ENCODE assay signal across 25 cellular contexts in the genomic region with DNA sequence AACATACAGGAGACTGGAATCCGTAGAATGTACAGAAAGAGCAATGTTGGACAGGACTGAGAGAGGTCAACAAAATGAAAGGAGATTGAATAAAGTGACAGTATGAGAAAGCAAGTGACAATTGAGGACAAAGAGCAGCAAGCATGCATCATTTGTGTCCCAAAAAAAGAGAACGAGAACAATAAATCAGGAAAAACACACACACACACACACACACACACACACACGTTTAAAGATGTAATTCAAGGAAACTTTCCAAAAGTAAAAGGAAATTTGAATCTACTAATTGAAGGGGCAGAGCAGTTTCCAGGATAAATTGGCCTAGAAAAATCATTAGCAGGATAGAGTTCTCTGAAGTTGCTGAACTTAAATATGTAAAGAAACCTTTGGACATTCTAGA. TPM values are rescaled to one million over a fixed set of nuclear protein-coding genes. Genes with fewer than 3 reads are reported as not detected.
DNase-seq lines count a peak whose midpoint lies in the region; ATAC-seq and TF ChIP-seq lines count a peak whose summit lies in the region.
"Had no signal": no experiment of that assay in that cellular context is flagged by ENCODE, and none has a peak within 500 bp of the region (broad histone marks: within the 10 kb centered on the region; RNA-seq: fewer than 3 reads in every experiment).

No MANE protein-coding gene starts in this region.

- no peak for TF ChIP-seq POLR2A in vagina (IDR thresholded peaks at IDR 0.05)

- no peaks in the 10 kb centered on the region for H3K9me2 ChIP-seq in DOHH2 (replicated peaks; ENCODE audit: control insufficient read depth, low read length)

- H3K9me3 Mint-ChIP-seq in T-helper 1 cell treated with Interleukin-12 subunit alpha and Interleukin-12 subunit beta and Interleukin-4 antibody, amounts not matched to agents 30 μg/mL and 1 μg/mL, for 36 hours, result no peaks in the 10 kb centered on the region
- no peaks in the 10 kb centered on the region for H3K9me3 Mint-ChIP-seq in activated naive CD8-positive, alpha-beta T cell treated with anti-CD3 and anti-CD28 coated beads for 36 hours
- H3K9me3 Mint-ChIP-seq in natural killer cell, result no peaks in the 10 kb centered on the region
- H3K9me3 Mint-ChIP-seq: activated T-helper 17 cell treated with anti-CD3 and anti-CD28 coated beads, Interleukin-2, amount 50 U/mL, for 72 hours; type B pancreatic cell had no signal

- intact Hi-C loops in natural killer cell (cut with micrococcal nuclease) (no loop called here), vagina (cut with DNase I) (no loop called here)

- peaks cover 20% of the 10 kb centered on the region for H3K36me3 ChIP-seq in DOHH2 (ENCODE audit: control insufficient read depth, low read length)
- no peaks in the 10 kb centered on the region for H3K36me3 ChIP-seq in vagina
- H3K36me3 ChIP-seq: Peyer's patch had no signal

- peak overlapping the region; percentile 75 for H3K4me2 ChIP-seq in DOHH2 (ENCODE audit: low read length)
- H3K4me2 ChIP-seq: KMS-11 had no signal

- H3K27me3 Mint-ChIP-seq in T-helper 1 cell treated with Interleukin-12 subunit alpha and Interleukin-12 subunit beta and Interleukin-4 antibody, amounts not matched to agents 30 μg/mL and 1 μg/mL, for 36 hours (ENCODE audit: low read depth), result no peaks in the 10 kb centered on the region
- no peaks in the 10 kb centered on the region for H3K27me3 Mint-ChIP-seq in activated naive CD8-positive, alpha-beta T cell treated with anti-CD3 and anti-CD28 coated beads for 36 hours
- H3K27me3 Mint-ChIP-seq in natural killer cell (ENCODE audit: low read depth in 2 of 2), result no peaks in the 10 kb centered on the region
- H3K27me3 Mint-ChIP-seq: activated CD4-positive, alpha-beta T cell treated with anti-CD3 and anti-CD28 coated beads, Interleukin-2, amount 10 ng/mL, durations not matched to agents 24 days and 14 days; activated T-helper 17 cell treated with anti-CD3 and anti-CD28 coated beads, Interleukin-2, amount 50 U/mL, for 72 hours; brain; type B pancreatic cell had no signal

- peak overlapping the region; percentile 45 for H3K27ac Mint-ChIP-seq in T-helper 1 cell treated with Interleukin-12 subunit alpha and Interleukin-12 subunit beta and Interleukin-4 antibody, amounts not matched to agents 30 μg/mL and 1 μg/mL, for 36 hours
- peak overlapping the region; percentile 26 for H3K27ac Mint-ChIP-seq in activated naive CD8-positive, alpha-beta T cell treated with anti-CD3 and anti-CD28 coated beads for 36 hours
- H3K27ac Mint-ChIP-seq in natural killer cell, result peak overlapping the region; percentile 35 to 44
- H3K27ac Mint-ChIP-seq: activated CD4-positive, alpha-beta T cell treated with anti-CD3 and anti-CD28 coated beads, Interleukin-2, amount 10 ng/mL, durations not matched to agents 24 days and 14 days; activated T-helper 17 cell treated with anti-CD3 and anti-CD28 coated beads, Interleukin-2, amount 50 U/mL, for 72 hours; type B pancreatic cell had no signal

- no peaks in the 10 kb centered on the region for H3K27me3 ChIP-seq in DOHH2 (ENCODE audit: control insufficient read depth, low read length)
- no peaks in the 10 kb centered on the region for H3K27me3 ChIP-seq in vagina
- H3K27me3 ChIP-seq: foreskin keratinocyte, heart right ventricle, Peyer's patch had no signal

- no peaks in the 10 kb centered on the region for H4K20me1 ChIP-seq in DOHH2 (ENCODE audit: control insufficient read depth, insufficient read depth, low read depth, low read length)

- peaks cover 7% of the 10 kb centered on the region; the same call in 1 of the 2 replicates for H3F3A ChIP-seq in DOHH2 (ENCODE audit: control insufficient read depth, insufficient read depth)

- H3K27ac ChIP-seq in DOHH2 (ENCODE audit: low read depth, low read length) (peak overlapping the region; percentile 79), vagina (no peak overlapping the region)
- H3K27ac ChIP-seq: 22Rv1, foreskin keratinocyte, KMS-11, Peyer's patch had no signal

- TF ChIP-seq CTCF in DOHH2 (IDR thresholded peaks at IDR 0.05; ENCODE audit: low read depth, low read length, poor library complexity, severe bottlenecking) (no peak), natural killer cell (IDR thresholded peaks at IDR 0.05) (no peak), vagina (IDR thresholded peaks at IDR 0.05) (no peak)

- DNase-seq in T-helper 1 cell, result no peak
- DNase-seq in activated naive CD8-positive, alpha-beta T cell treated with anti-CD3 and anti-CD28 coated beads for 36 hours, result no peak
- DNase-seq in natural killer cell, result no peak
- no peak for DNase-seq in NCI-H1694 treated with DMSO at 0.1 percent for 48 hours (lab: John Stamatoyannopoulos, UW)
- DNase-seq in vagina (ENCODE audit: extremely low spot score in 2 of 2), result no peak
- DNase-seq: activated CD4-positive, alpha-beta T cell treated with anti-CD3 and anti-CD28 coated beads, Interleukin-2, amount 10 ng/mL, durations not matched to agents 24 days and 14 days; DMS79 treated with DMSO at 0.1 percent for 48 hours; effector CD4-positive, alpha-beta T cell; foreskin keratinocyte; heart right ventricle; left cardiac atrium; NCI-H146; NCI-H510A; Peyer's patch; posterior cingulate gyrus; stimulated activated CD4-positive, alpha-beta T cell treated with anti-CD3 and anti-CD28 coated beads, Interleukin-15, amount 100 ng/mL, for 24 hours had no signal

- H3K4me3 Mint-ChIP-seq in T-helper 1 cell treated with Interleukin-12 subunit alpha and Interleukin-12 subunit beta and Interleukin-4 antibody, amounts not matched to agents 30 μg/mL and 1 μg/mL, for 36 hours, result no peak overlapping the region
- H3K4me3 Mint-ChIP-seq in activated naive CD8-positive, alpha-beta T cell treated with anti-CD3 and anti-CD28 coated beads for 36 hours, result no peak overlapping the region
- H3K4me3 Mint-ChIP-seq in natural killer cell, result no peak overlapping the region
- H3K4me3 Mint-ChIP-seq: activated CD4-positive, alpha-beta T cell treated with anti-CD3 and anti-CD28 coated beads, Interleukin-2, amount 10 ng/mL, durations not matched to agents 24 days and 14 days; activated T-helper 17 cell treated with anti-CD3 and anti-CD28 coated beads, Interleukin-2, amount 50 U/mL, for 72 hours; brain; type B pancreatic cell had no signal

- H3K4me3 ChIP-seq in DOHH2 (ENCODE audit: low read length), result peak overlapping the region; percentile 55
- no peak overlapping the region for H3K4me3 ChIP-seq in vagina
- H3K4me3 ChIP-seq: heart right ventricle, Peyer's patch had no signal

- H3K4me1 ChIP-seq in DOHH2 (ENCODE audit: control insufficient read depth, low read length), result peaks cover 31% of the 10 kb centered on the region
- no peaks in the 10 kb centered on the region for H3K4me1 ChIP-seq in vagina
- H3K4me1 ChIP-seq: foreskin keratinocyte, Peyer's patch had no signal

- H3K4me1 Mint-ChIP-seq in T-helper 1 cell treated with Interleukin-12 subunit alpha and Interleukin-12 subunit beta and Interleukin-4 antibody, amounts not matched to agents 30 μg/mL and 1 μg/mL, for 36 hours (ENCODE audit: low read depth), result peaks cover 11% of the 10 kb centered on the region
- H3K4me1 Mint-ChIP-seq in activated naive CD8-positive, alpha-beta T cell treated with anti-CD3 and anti-CD28 coated beads for 36 hours, result peaks cover 18% of the 10 kb centered on the region
- peaks cover 14 to 21% of the 10 kb centered on the region in 2 donors for H3K4me1 Mint-ChIP-seq in natural killer cell

- ATAC-seq in natural killer cell (no peak), GM18498 (IDR thresholded peaks at IDR 0.05; ENCODE audit: unreplicated experiment) (no peak)
- ATAC-seq: activated T-helper 17 cell treated with anti-CD3 and anti-CD28 coated beads, Interleukin-2, amount 50 U/mL, for 72 hours; foreskin keratinocyte; sciatic nerve had no signal

- H3K9me3 ChIP-seq in DOHH2 (ENCODE audit: control insufficient read depth, insufficient read depth, low read length) (no peaks in the 10 kb centered on the region), vagina (no peaks in the 10 kb centered on the region)
- H3K9me3 ChIP-seq: Peyer's patch had no signal

- H3K36me3 Mint-ChIP-seq in T-helper 1 cell treated with Interleukin-12 subunit alpha and Interleukin-12 subunit beta and Interleukin-4 antibody, amounts not matched to agents 30 μg/mL and 1 μg/mL, for 36 hours (ENCODE audit: low read depth), result peaks cover 5% of the 10 kb centered on the region
- H3K36me3 Mint-ChIP-seq in activated naive CD8-positive, alpha-beta T cell treated with anti-CD3 and anti-CD28 coated beads for 36 hours, result peaks cover 20% of the 10 kb centered on the region
- H3K36me3 Mint-ChIP-seq in natural killer cell, result no peaks in the 10 kb centered on the region

- H3K79me2 ChIP-seq in DOHH2 (ENCODE audit: control insufficient read depth, low read length), result peaks cover 8% of the 10 kb centered on the region

RNA-seq across cellular contexts. Expression of gene DPY19L3, which starts 16.9 kb away (rescaled TPM):
- total RNA-seq in activated naive CD8-positive, alpha-beta T cell treated with anti-CD3 and anti-CD28 coated beads for 36 hours, result 10 to 100 TPM; 16.4 to 18.0 TPM
- total RNA-seq in natural killer cell (10 to 100 TPM; 26.7 to 28.1 (median 27.6) TPM), vagina (10.3 TPM)
